1 cellular context compared by ENCODE assay signal in genomic region chr1:87940410-87940809, GRCh38.
TF ChIP-seq lines count a peak whose summit lies in the region.

No MANE protein-coding gene starts in this region.

TF ChIP-seq in H1, 55 proteins besides CTCF, POLR2A, EP300 and RAD21 (continued from another document):
- no peak for TF ChIP-seq ATF2 (IDR thresholded peaks at IDR 0.05; ENCODE audit: low read length)
- no peak for TF ChIP-seq SRF (IDR thresholded peaks at IDR 0.05; ENCODE audit: low read depth, low read length)
- TF ChIP-seq SP4 (IDR thresholded peaks at IDR 0.05; ENCODE audit: low read length): no peak
- no peak for TF ChIP-seq CHD1 (IDR thresholded peaks at IDR 0.05; ENCODE audit: low read depth, low read length)
- no peak for TF ChIP-seq BRCA1 (IDR thresholded peaks at IDR 0.05; ENCODE audit: low read depth, low read length)
- TF ChIP-seq GABPA (IDR thresholded peaks at IDR 0.05; ENCODE audit: borderline replicate concordance, insufficient read depth, low read length): no peak
- no peak for TF ChIP-seq CHD2 (IDR thresholded peaks at IDR 0.05; ENCODE audit: low read length)
- no peak for TF ChIP-seq RNF2 (IDR thresholded peaks at IDR 0.05; ENCODE audit: borderline replicate concordance, low read depth, low read length, missing control alignments, poor library complexity, severe bottlenecking)
- no peak for TF ChIP-seq JUND (IDR thresholded peaks at IDR 0.05; ENCODE audit: low read length)
- TF ChIP-seq RXRA (IDR thresholded peaks at IDR 0.05; ENCODE audit: insufficient read depth, low read depth, low read length): no peak
- no peak for TF ChIP-seq CBX8 (IDR thresholded peaks at IDR 0.05; ENCODE audit: borderline replicate concordance, low read depth, low read length)
- no peak for TF ChIP-seq CTBP2 (IDR thresholded peaks at IDR 0.05; ENCODE audit: borderline replicate concordance, insufficient read depth, insufficient read length, low read length)
- no peak for TF ChIP-seq SIRT6 (IDR thresholded peaks at IDR 0.05; ENCODE audit: low read length)
- TF ChIP-seq BACH1 (IDR thresholded peaks at IDR 0.05; ENCODE audit: low read length): no peak
- no peak for TF ChIP-seq JUN (IDR thresholded peaks at IDR 0.05; ENCODE audit: low read depth, low read length)
- no peak for TF ChIP-seq SUZ12 (IDR thresholded peaks at IDR 0.05; ENCODE audit: low read length)
- no peak for TF ChIP-seq GTF2F1 (IDR thresholded peaks at IDR 0.05; ENCODE audit: borderline replicate concordance, low read depth, low read length)
